Comparison of ENCODE assay signal across 8 cellular contexts in the genomic region with DNA sequence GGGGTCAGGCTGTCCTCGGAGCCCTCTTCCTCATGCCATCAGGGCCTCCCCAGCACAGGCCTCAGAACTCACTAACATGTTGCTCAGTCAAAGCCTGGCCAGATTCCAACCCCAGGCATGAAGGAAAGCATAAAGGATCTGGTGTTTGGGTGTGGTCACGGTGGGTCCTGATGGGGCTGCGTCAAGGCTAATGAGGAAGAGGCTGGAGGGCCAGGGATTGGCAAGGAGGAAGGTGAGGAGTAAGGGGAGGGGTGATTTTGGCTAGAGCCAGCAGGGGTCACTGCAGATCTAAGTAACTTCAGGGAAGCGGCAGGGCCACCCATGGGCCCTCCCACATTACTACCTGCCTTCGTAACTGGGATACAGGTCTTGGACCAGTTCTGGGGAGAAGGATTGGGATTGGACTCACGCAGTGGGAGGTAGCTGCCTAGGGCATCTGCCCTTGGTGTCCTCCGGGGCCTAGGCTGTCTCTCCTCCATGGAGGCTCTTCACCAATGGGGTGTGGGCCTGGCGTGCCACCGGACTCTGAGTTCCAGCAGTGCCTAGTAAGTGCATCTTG. TPM values are rescaled to one million over a fixed set of nuclear protein-coding genes. Genes with fewer than 3 reads are reported as not detected.
A peak's percentile ranks its signal among the peaks of the same experiment; 100 is the strongest.
DNase-seq lines count a peak whose midpoint lies in the region; ATAC-seq and TF ChIP-seq lines count a peak whose summit lies in the region.

No MANE protein-coding gene starts in this region.

- peaks cover 28% of the 10 kb centered on the region for H3K4me1 Mint-ChIP-seq in stimulated activated memory B cell treated with anti-CD40 and anti-IgM and Interleukin-4, amounts not matched to agents 10 μg/mL and 1 μg/mL and 100 μg/mL, for 72 hours

- intact Hi-C loops in dorsolateral prefrontal cortex (cut with DNase I), result no loop called here

- no peak overlapping the region for H3K4me3 ChIP-seq in dorsolateral prefrontal cortex

- no peaks in the 10 kb centered on the region for H3K9me3 Mint-ChIP-seq in stimulated activated memory B cell treated with anti-CD40 and anti-IgM and Interleukin-4, amounts not matched to agents 10 μg/mL and 1 μg/mL and 100 μg/mL, for 72 hours

- no peaks in the 10 kb centered on the region for H3K27me3 Mint-ChIP-seq in stimulated activated memory B cell treated with anti-CD40 and anti-IgM and Interleukin-4, amounts not matched to agents 10 μg/mL and 1 μg/mL and 100 μg/mL, for 72 hours

- DNase-seq in NCI-H345 (lab: John Stamatoyannopoulos, UW), result peak; percentile 15
- no peak for DNase-seq in NCI-H345 treated with DMSO at 0.1 percent for 48 hours (lab: John Stamatoyannopoulos, UW; ENCODE audit: unreplicated experiment)
- DNase-seq in NCI-H2196 (lab: John Stamatoyannopoulos, UW; ENCODE audit: unreplicated experiment), result peak; percentile 63
- DNase-seq in activated CD4-positive, alpha-beta T cell treated with anti-CD3 and anti-CD28 coated beads for 48 hours, result peak; percentile 86
- DNase-seq in dorsolateral prefrontal cortex, result peak in 2 of 10 donors; percentile 14 to 41
- DNase-seq in medulla oblongata (ENCODE audit: extremely low spot score), result peak; percentile 39

- H3K4me3 Mint-ChIP-seq in stimulated activated memory B cell treated with anti-CD40 and anti-IgM and Interleukin-4, amounts not matched to agents 10 μg/mL and 1 μg/mL and 100 μg/mL, for 72 hours, result no peak overlapping the region

- TF ChIP-seq CTCF in dorsolateral prefrontal cortex (IDR thresholded peaks at IDR 0.05 in 54 of 56, conservative IDR thresholded peaks at IDR 0.05 in 2 of 56; ENCODE audit: low read depth in 1 of 56, partially characterized antibody in 56 of 56), result peak in 44 of 56 donors; percentile 9 to 58 (median 40)

- H3K27me3 ChIP-seq in dorsolateral prefrontal cortex, result peaks cover 0 to 3% (median 0%) of the 10 kb centered on the region in 45 donors

- no peak overlapping the region for H3K27ac Mint-ChIP-seq in stimulated activated memory B cell treated with anti-CD40 and anti-IgM and Interleukin-4, amounts not matched to agents 10 μg/mL and 1 μg/mL and 100 μg/mL, for 72 hours

- H3K27ac ChIP-seq in dorsolateral prefrontal cortex, result no peak overlapping the region

- peak; percentile 76 for ATAC-seq in HG02885 (IDR thresholded peaks at IDR 0.05; ENCODE audit: poor library complexity, unreplicated experiment)
- ATAC-seq in stimulated activated memory B cell treated with anti-CD40 and anti-IgM and Interleukin-4, amounts not matched to agents 10 μg/mL and 1 μg/mL and 100 μg/mL, for 72 hours, result peak; percentile 68

- H3K36me3 Mint-ChIP-seq in stimulated activated memory B cell treated with anti-CD40 and anti-IgM and Interleukin-4, amounts not matched to agents 10 μg/mL and 1 μg/mL and 100 μg/mL, for 72 hours, result no peaks in the 10 kb centered on the region

RNA-seq across cellular contexts. Expression of a gene that starts 36.2 kb away (rescaled TPM):
- total RNA-seq in dorsolateral prefrontal cortex, result 10 to 100 TPM; 19.1 to 45.5 (median 32.6) TPM

RNA-seq across cellular contexts. Expression of a gene that starts 46.2 kb away (rescaled TPM):
- 100 to 1,000 TPM in 20 of 120 experiments, 10 to 100 TPM in 100; 19.7 to 440 (median 56.8) TPM for total RNA-seq in dorsolateral prefrontal cortex
